ENCODE assay signal across 21 cellular contexts in the genomic region with DNA sequence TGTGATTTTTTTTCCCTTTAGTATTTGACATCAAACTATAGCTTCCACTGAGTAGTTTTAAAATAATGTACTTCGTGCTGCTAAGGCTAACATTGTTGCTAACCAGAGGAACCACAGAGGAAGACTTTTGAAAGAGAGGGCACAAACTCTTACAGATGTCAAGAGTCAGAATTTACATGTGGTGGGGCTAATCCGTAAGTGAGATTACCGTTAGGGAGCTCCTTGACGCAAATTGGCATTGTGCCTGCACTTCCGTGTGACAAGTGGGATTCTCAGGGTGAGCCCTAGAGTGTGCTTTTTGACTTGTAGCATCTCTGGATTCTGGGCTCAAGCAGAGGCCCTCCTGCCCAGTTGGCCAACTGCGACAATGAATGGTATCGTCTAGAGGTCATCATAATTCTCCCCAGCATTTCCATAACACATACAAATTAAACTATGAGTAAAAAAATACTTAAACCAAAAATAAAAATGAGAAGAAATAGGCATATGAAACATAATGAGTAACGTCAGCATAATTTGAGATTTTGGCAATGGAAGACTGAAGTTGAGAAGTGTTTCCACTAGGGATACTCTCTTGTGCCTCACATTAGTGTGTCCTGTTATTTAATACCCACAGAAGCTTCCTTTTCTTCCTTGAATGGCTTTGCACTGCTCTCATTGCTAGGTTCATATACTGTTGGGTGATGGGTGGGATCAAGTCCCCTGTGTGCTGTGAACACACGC.
DNase-seq lines count a peak whose midpoint lies in the region; ATAC-seq and TF ChIP-seq lines count a peak whose summit lies in the region.
"Had no signal": no experiment of that assay in that cellular context is flagged by ENCODE, and none has a peak within 500 bp of the region (broad histone marks: within the 10 kb centered on the region; RNA-seq: fewer than 3 reads in every experiment).

No MANE protein-coding gene starts in this region.

- H3K27ac ChIP-seq in esophagus muscularis mucosa (replicated peaks in 1 of 4), result no peak overlapping the region
- H3K27ac ChIP-seq: foreskin keratinocyte, HL-60, parathyroid adenoma, sigmoid colon, thyroid gland, WERI-Rb-1 had no signal

- peaks cover 49% of the 10 kb centered on the region for H3K4me1 Mint-ChIP-seq in activated naive CD4-positive, alpha-beta T cell treated with anti-CD3 and anti-CD28 coated beads for 36 hours (ENCODE audit: low read depth)
- peaks cover 30% of the 10 kb centered on the region for H3K4me1 Mint-ChIP-seq in activated naive CD8-positive, alpha-beta T cell treated with anti-CD3 and anti-CD28 coated beads, Interleukin-2, amount 10 ng/mL, durations not matched to agents 7 days and 5 days

- no peak overlapping the region for H3K4me3 Mint-ChIP-seq in activated naive CD4-positive, alpha-beta T cell treated with anti-CD3 and anti-CD28 coated beads for 36 hours
- no peak overlapping the region for H3K4me3 Mint-ChIP-seq in activated naive CD8-positive, alpha-beta T cell treated with anti-CD3 and anti-CD28 coated beads, Interleukin-2, amount 10 ng/mL, durations not matched to agents 7 days and 5 days

- TF ChIP-seq POLR2A in esophagus muscularis mucosa (IDR thresholded peaks at IDR 0.05; ENCODE audit: low read depth), result no peak

- peak; percentile 20 for ATAC-seq in activated naive CD8-positive, alpha-beta T cell treated with anti-CD3 and anti-CD28 coated beads, Interleukin-2, amount 10 ng/mL, durations not matched to agents 7 days and 5 days (ENCODE audit: low read depth)
- no peak for ATAC-seq in GM18868 (IDR thresholded peaks at IDR 0.05; ENCODE audit: unreplicated experiment)
- ATAC-seq: foreskin keratinocyte had no signal

- no peak for TF ChIP-seq CTCF in esophagus muscularis mucosa (IDR thresholded peaks at IDR 0.05)

- no peaks in the 10 kb centered on the region for H3K36me3 ChIP-seq in esophagus muscularis mucosa
- H3K36me3 ChIP-seq: MG63, sigmoid colon, thyroid gland, WERI-Rb-1 had no signal

- peak; percentile 82 for DNase-seq in activated naive CD4-positive, alpha-beta T cell treated with anti-CD3 and anti-CD28 coated beads for 36 hours
- no peak for DNase-seq in activated naive CD4-positive, alpha-beta T cell treated with anti-CD3 and anti-CD28 coated beads, Interleukin-2, amount 50 U/mL, for 16 hours
- DNase-seq in NCI-H524 (lab: John Stamatoyannopoulos, UW) (peak; percentile 81 to 94), NAMALWA (ENCODE audit: low spot score) (no peak), esophagus muscularis mucosa (ENCODE audit: extremely low spot score) (no peak)
- no peak for DNase-seq in activated naive CD8-positive, alpha-beta T cell treated with anti-CD3 and anti-CD28 coated beads, Interleukin-2, amount 10 ng/mL, durations not matched to agents 7 days and 5 days
- DNase-seq in stimulated activated CD8-positive, alpha-beta memory T cell treated with anti-CD3 and anti-CD28 coated beads, Interleukin-4, amount 100 ng/mL, for 48 hours, result peak; percentile 65
- DNase-seq: DND-41; foreskin keratinocyte; IMR-90; kidney; mammary epithelial cell; MG63; NCI-H345; NK-92 treated with Interleukin-12 subunit alpha and Interleukin-12 subunit beta, amount 100 ng/mL, for 24 hours; sigmoid colon; thyroid gland; WERI-Rb-1 had no signal

- no peak for TF ChIP-seq EP300 in esophagus muscularis mucosa (IDR thresholded peaks at IDR 0.05)

- POLR2A ChIA-PET in activated naive CD8-positive, alpha-beta T cell treated with anti-CD3 and anti-CD28 coated beads, Interleukin-2, amount 10 ng/mL, durations not matched to agents 7 days and 5 days (lab: Charles Lee), result interaction anchor here (1.3 kb wide), 1 partner anchor 100 kb away, joined by 3 read pairs; no protein-coding TSS in a partner anchor

- WGBS in esophagus muscularis mucosa, result 86% methylated on average over 9 of the region's 9 CpGs

- H3K27ac Mint-ChIP-seq in activated naive CD4-positive, alpha-beta T cell treated with anti-CD3 and anti-CD28 coated beads for 36 hours, result peak overlapping the region; percentile 69
- H3K27ac Mint-ChIP-seq in activated naive CD8-positive, alpha-beta T cell treated with anti-CD3 and anti-CD28 coated beads, Interleukin-2, amount 10 ng/mL, durations not matched to agents 7 days and 5 days, result no peak overlapping the region

- peaks cover 0 to 8% (median 2%) of the 10 kb centered on the region in 4 donors for H3K4me1 ChIP-seq in esophagus muscularis mucosa
- H3K4me1 ChIP-seq: foreskin keratinocyte, parathyroid adenoma, sigmoid colon, thyroid gland had no signal

- CTCF ChIA-PET in activated naive CD4-positive, alpha-beta T cell treated with anti-CD3 and anti-CD28 coated beads for 36 hours (lab: Charles Lee), result interaction anchor here (0.6 kb wide), 1 partner anchor 16 kb away, joined by 3 read pairs; no protein-coding TSS in a partner anchor

- H3K9me3 Mint-ChIP-seq in activated naive CD4-positive, alpha-beta T cell treated with anti-CD3 and anti-CD28 coated beads for 36 hours, result no peaks in the 10 kb centered on the region
- no peaks in the 10 kb centered on the region for H3K9me3 Mint-ChIP-seq in activated naive CD8-positive, alpha-beta T cell treated with anti-CD3 and anti-CD28 coated beads, Interleukin-2, amount 10 ng/mL, durations not matched to agents 7 days and 5 days

- H3K9me3 ChIP-seq in esophagus muscularis mucosa, result no peaks in the 10 kb centered on the region
- H3K9me3 ChIP-seq: MG63, sigmoid colon, thyroid gland had no signal

- H3K4me3 ChIP-seq in esophagus muscularis mucosa, result no peak overlapping the region
- H3K4me3 ChIP-seq: MG63, sigmoid colon, thyroid gland had no signal

- intact Hi-C loops in activated naive CD4-positive, alpha-beta T cell treated with anti-CD3 and anti-CD28 coated beads for 36 hours (cut with micrococcal nuclease), result loop anchor here (10.0 kb wide), 2 partner anchors 370 to 600 kb away; no protein-coding TSS in a partner anchor
- intact Hi-C loops in esophagus muscularis mucosa (cut with DNase I), result no loop called here

- no peaks in the 10 kb centered on the region for H3K36me3 Mint-ChIP-seq in activated naive CD4-positive, alpha-beta T cell treated with anti-CD3 and anti-CD28 coated beads for 36 hours (ENCODE audit: low read depth)
- H3K36me3 Mint-ChIP-seq in activated naive CD8-positive, alpha-beta T cell treated with anti-CD3 and anti-CD28 coated beads, Interleukin-2, amount 10 ng/mL, durations not matched to agents 7 days and 5 days, result peaks cover 3% of the 10 kb centered on the region

- no peaks in the 10 kb centered on the region for H3K27me3 ChIP-seq in esophagus muscularis mucosa
- H3K27me3 ChIP-seq: foreskin keratinocyte, MG63, sigmoid colon, thyroid gland had no signal

- H3K27me3 Mint-ChIP-seq in activated naive CD4-positive, alpha-beta T cell treated with anti-CD3 and anti-CD28 coated beads for 36 hours (ENCODE audit: low read depth), result no peaks in the 10 kb centered on the region
- H3K27me3 Mint-ChIP-seq in activated naive CD8-positive, alpha-beta T cell treated with anti-CD3 and anti-CD28 coated beads, Interleukin-2, amount 10 ng/mL, durations not matched to agents 7 days and 5 days, result no peaks in the 10 kb centered on the region

Comparison
In these comparisons a context has a peak if more than half of its experiments do, and no peak if none do; other contexts are left out.
1. DNase-seq: peak in activated naive CD4-positive, alpha-beta T cell treated with anti-CD3 and anti-CD28 coated beads for 36 hours (single experiment), NCI-H524 (2 of 2) and stimulated activated CD8-positive, alpha-beta memory T cell treated with anti-CD3 and anti-CD28 coated beads, Interleukin-4, amount 100 ng/mL, for 48 hours (single experiment); none in activated naive CD4-positive, alpha-beta T cell treated with anti-CD3 and anti-CD28 coated beads, Interleukin-2, amount 50 U/mL, for 16 hours (single experiment), activated naive CD8-positive, alpha-beta T cell treated with anti-CD3 and anti-CD28 coated beads, Interleukin-2, amount 10 ng/mL, durations not matched to agents 7 days and 5 days (single experiment), NAMALWA (single experiment) and esophagus muscularis mucosa (single experiment).